8 cellular contexts compared by ENCODE assay signal in genomic region chr6:79868098-79868722, GRCh38.
DNase-seq lines count a peak whose midpoint lies in the region; ATAC-seq and TF ChIP-seq lines count a peak whose summit lies in the region.

No MANE protein-coding gene starts in this region.

- POLR2A ChIA-PET in activated CD4-positive, alpha-beta T cell treated with anti-CD3 and anti-CD28 coated beads, Interleukin-2, amount 10 ng/mL, durations not matched to agents 7 days and 5 days (lab: Charles Lee) = no interaction called here

- no peak overlapping the region for H3K4me3 ChIP-seq in prostate gland

- no peaks in the 10 kb centered on the region for H3K9me3 ChIP-seq in prostate gland

- ATAC-seq in HG03432 (IDR thresholded peaks at IDR 0.05; ENCODE audit: unreplicated experiment) (peak; percentile 26), GM21526 (IDR thresholded peaks at IDR 0.05; ENCODE audit: low FRiP score, unreplicated experiment) (no peak)

- H3K9me3 Mint-ChIP-seq in activated CD4-positive, alpha-beta T cell treated with anti-CD3 and anti-CD28 coated beads, Interleukin-2, amount 10 ng/mL, durations not matched to agents 7 days and 5 days = no peaks in the 10 kb centered on the region

- CTCF ChIA-PET in activated CD4-positive, alpha-beta T cell treated with anti-CD3 and anti-CD28 coated beads, Interleukin-2, amount 10 ng/mL, durations not matched to agents 7 days and 5 days (lab: Charles Lee) = interaction anchor here (0.6 to 1.7 kb wide), 9 partner anchors 20 to 219 kb away, joined by 3 to 10 read pairs (median 3); no protein-coding TSS in a partner anchor

- 28% methylated on average over 12 of the region's 12 CpGs for WGBS in prostate gland

- no peaks in the 10 kb centered on the region for H3K36me3 ChIP-seq in prostate gland

- intact Hi-C loops in prostate gland (cut with DNase I) = loop anchor here (5.0 kb wide), 1 partner anchor 91 kb away; no protein-coding TSS in a partner anchor

- H3K27me3 ChIP-seq in prostate gland (replicated peaks; ENCODE audit: insufficient read depth) = no peaks in the 10 kb centered on the region

- H3K27ac Mint-ChIP-seq in activated CD4-positive, alpha-beta T cell treated with anti-CD3 and anti-CD28 coated beads, Interleukin-2, amount 10 ng/mL, durations not matched to agents 7 days and 5 days = no peak overlapping the region

- H3K4me1 ChIP-seq in prostate gland (replicated peaks) = no peaks in the 10 kb centered on the region

- H3K36me3 Mint-ChIP-seq in activated CD4-positive, alpha-beta T cell treated with anti-CD3 and anti-CD28 coated beads, Interleukin-2, amount 10 ng/mL, durations not matched to agents 7 days and 5 days (ENCODE audit: low read depth) = no peaks in the 10 kb centered on the region

- H3K27ac ChIP-seq in prostate gland = no peak overlapping the region

- H3K27me3 Mint-ChIP-seq in activated CD4-positive, alpha-beta T cell treated with anti-CD3 and anti-CD28 coated beads, Interleukin-2, amount 10 ng/mL, durations not matched to agents 7 days and 5 days = peaks cover 8% of the 10 kb centered on the region

- H3K4me1 Mint-ChIP-seq in activated CD4-positive, alpha-beta T cell treated with anti-CD3 and anti-CD28 coated beads, Interleukin-2, amount 10 ng/mL, durations not matched to agents 7 days and 5 days = peaks cover 11% of the 10 kb centered on the region

- TF ChIP-seq POLR2A in prostate gland (IDR thresholded peaks at IDR 0.05) = no peak

- DNase-seq in 8988T = peak; percentile 21
- DNase-seq in GF-D8 (lab: John Stamatoyannopoulos, UW) = peak; percentile 33
- peak; percentile 87 for DNase-seq in NCI-H345 treated with DMSO at 0.1 percent for 48 hours (lab: John Stamatoyannopoulos, UW; ENCODE audit: unreplicated experiment)
- peak; percentile 62 for DNase-seq in activated CD4-positive, alpha-beta T cell treated with anti-CD3 and anti-CD28 coated beads, Interleukin-2, amount 10 ng/mL, durations not matched to agents 7 days and 5 days
- peak; percentile 72 for DNase-seq in globus pallidus (ENCODE audit: low spot score)
- DNase-seq in prostate gland (ENCODE audit: low spot score) = peak; percentile 25

- no peak overlapping the region for H3K4me3 Mint-ChIP-seq in activated CD4-positive, alpha-beta T cell treated with anti-CD3 and anti-CD28 coated beads, Interleukin-2, amount 10 ng/mL, durations not matched to agents 7 days and 5 days

- TF ChIP-seq CTCF in prostate gland (IDR thresholded peaks at IDR 0.05) = peak in 3 of 4 experiments; percentile 35 to 42 (median 39)

Comparison
In these comparisons a context has a peak if more than half of its experiments do, and no peak if none do; other contexts are left out.
1. DNase-seq: peak in every context shown above with its lines; median percentile 87 in NCI-H345 treated with DMSO at 0.1 percent for 48 hours; 72 in globus pallidus; 62 in activated CD4-positive, alpha-beta T cell treated with anti-CD3 and anti-CD28 coated beads, Interleukin-2, amount 10 ng/mL, durations not matched to agents 7 days and 5 days; 33 in GF-D8; 25 in prostate gland; 21 in 8988T.